In the genomic region with DNA sequence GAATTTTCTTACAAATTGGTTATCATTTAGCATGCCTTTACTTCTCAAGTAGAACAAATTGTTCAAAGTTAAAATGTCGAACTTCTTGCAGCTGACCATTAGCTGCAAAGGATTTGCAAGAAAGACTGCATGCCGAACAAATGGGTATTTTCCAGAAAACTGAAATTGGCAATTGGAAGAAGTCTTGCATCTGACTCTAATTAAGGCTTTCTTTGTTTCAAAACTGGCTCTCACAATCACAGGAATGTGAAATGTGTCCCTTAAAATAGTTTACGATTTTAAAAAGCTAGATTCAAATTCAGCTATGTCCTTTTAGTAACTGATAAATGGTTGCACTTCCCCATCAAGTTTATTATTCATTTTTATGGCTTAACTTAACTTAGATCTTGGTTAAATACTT, we compare ENCODE assay signal across 20 cellular contexts.
DNase-seq lines count a peak whose midpoint lies in the region; ATAC-seq and TF ChIP-seq lines count a peak whose summit lies in the region.
"Had no signal": no experiment of that assay in that cellular context is flagged by ENCODE, and none has a peak within 500 bp of the region (broad histone marks: within the 10 kb centered on the region; RNA-seq: fewer than 3 reads in every experiment).

No MANE protein-coding gene starts in this region.

- H3K4me3 ChIP-seq in breast epithelium (no peak overlapping the region), adipocyte (ENCODE audit: low read length) (peak overlapping the region; percentile 38), A673 (ENCODE audit: low read depth, low read length, poor library complexity, severe bottlenecking) (no peak overlapping the region)
- H3K4me3 ChIP-seq: HAP-1, MG63 had no signal

- CTCF ChIA-PET in MCF 10A (lab: Yijun Ruan, JAX) = no interaction called here
- CTCF ChIA-PET in A673 (lab: Charles Lee) = no interaction called here

- H3K4me3 Mint-ChIP-seq in MCF 10A (ENCODE audit: unreplicated experiment) = no peak overlapping the region
- H3K4me3 Mint-ChIP-seq: CD8-positive, alpha-beta memory T cell had no signal

- POLR2A ChIA-PET in MCF 10A (lab: Yijun Ruan, JAX) = interaction anchor here (0.9 to 1.5 kb wide), 2 partner anchors 8 to 180 kb away, joined by 3 read pairs; no protein-coding TSS in a partner anchor
- POLR2A ChIA-PET in A673 (lab: Charles Lee; ENCODE audit: low non-redundant PET) = no interaction called here

- ATAC-seq in GM21529 (IDR thresholded peaks at IDR 0.05; ENCODE audit: unreplicated experiment) (no peak), HG03039 (IDR thresholded peaks at IDR 0.05; ENCODE audit: unreplicated experiment) (no peak)

- peaks cover 5% of the 10 kb centered on the region for H3K4me1 Mint-ChIP-seq in MCF 10A (ENCODE audit: insufficient read depth, unreplicated experiment)
- H3K4me1 Mint-ChIP-seq: CD8-positive, alpha-beta memory T cell had no signal

- H3K27me3 ChIP-seq in breast epithelium = no peaks in the 10 kb centered on the region
- H3K27me3 ChIP-seq in adipocyte (replicated peaks; ENCODE audit: control insufficient read depth, insufficient read depth, low read length) = no peaks in the 10 kb centered on the region
- H3K27me3 ChIP-seq in A673 (replicated peaks; ENCODE audit: insufficient read depth, low read depth, low read length, poor library complexity) = peaks cover 8% of the 10 kb centered on the region
- H3K27me3 ChIP-seq: MG63 had no signal

- TF ChIP-seq POLR2A in breast epithelium (IDR thresholded peaks at IDR 0.05) = no peak

- H3K9ac ChIP-seq in adipocyte (ENCODE audit: low read length) = peak overlapping the region; percentile 47

- H3K4me1 ChIP-seq in breast epithelium (no peaks in the 10 kb centered on the region), adipocyte (ENCODE audit: control insufficient read depth, insufficient read depth, low read length) (peaks cover 12% of the 10 kb centered on the region), A673 (ENCODE audit: insufficient read depth, low read length, poor library complexity, severe bottlenecking) (no peaks in the 10 kb centered on the region)
- H3K4me1 ChIP-seq: HAP-1 had no signal

- H3K36me3 ChIP-seq in breast epithelium (no peaks in the 10 kb centered on the region), adipocyte (ENCODE audit: control insufficient read depth, insufficient read depth, low read length, severe bottlenecking) (no peaks in the 10 kb centered on the region), A673 (ENCODE audit: insufficient read depth, low read length, poor library complexity, severe bottlenecking) (no peaks in the 10 kb centered on the region)
- H3K36me3 ChIP-seq: HAP-1, MG63 had no signal

- intact Hi-C loops in breast epithelium (cut with DNase I; ENCODE audit: low total_unique reads) = no loop called here
- intact Hi-C loops in MCF 10A (cut with micrococcal nuclease) = no loop called here
- intact Hi-C loops in A673 (cut with micrococcal nuclease; ENCODE audit: unreplicated experiment) = no loop called here

- no peaks in the 10 kb centered on the region for H3K9me3 ChIP-seq in breast epithelium
- H3K9me3 ChIP-seq in adipocyte (ENCODE audit: control insufficient read depth, low read length) = no peaks in the 10 kb centered on the region
- no peaks in the 10 kb centered on the region for H3K9me3 ChIP-seq in A673 (ENCODE audit: low read depth, low read length, poor library complexity, severe bottlenecking)
- H3K9me3 ChIP-seq: HAP-1, MG63 had no signal

- TF ChIP-seq CTCF in breast epithelium (IDR thresholded peaks at IDR 0.05) (no peak), MCF 10A (IDR thresholded peaks at IDR 0.05; ENCODE audit: unreplicated experiment) (no peak), A673 (conservative IDR thresholded peaks at IDR 0.05; ENCODE audit: low read depth, low read length) (no peak)

- no peaks in the 10 kb centered on the region for H3K9me3 Mint-ChIP-seq in MCF 10A (ENCODE audit: unreplicated experiment)
- H3K9me3 Mint-ChIP-seq: CD8-positive, alpha-beta memory T cell had no signal

- no peak overlapping the region for H3K27ac Mint-ChIP-seq in MCF 10A (ENCODE audit: low read depth, unreplicated experiment)
- H3K27ac Mint-ChIP-seq: CD8-positive, alpha-beta memory T cell had no signal

- DNase-seq in breast epithelium (ENCODE audit: low spot score in 2 of 2) (no peak), MCF 10A (ENCODE audit: unreplicated experiment) (no peak), adipocyte (ENCODE audit: low read depth) (peak; percentile 81), fibroblast of peridontal ligament (ENCODE audit: extremely low read depth) (peak; percentile 64), A673 (ENCODE audit: low spot score) (no peak), NCI-H187 treated with DMSO at 0.1 percent for 48 hours (lab: John Stamatoyannopoulos, UW) (no peak)
- DNase-seq: C1 segment of cervical spinal cord; CD8-positive, alpha-beta memory T cell; DMS53; IMR-90; MG63; NCI-H1092; NCI-H1436 treated with DMSO at 0.1 percent for 48 hours; NCI-H2029 treated with DMSO at 0.1 percent for 48 hours; OCI-M1; Right ventricle myocardium superior had no signal

- BruUV-seq in MCF 10A (replicated peaks; lab: Mats Ljungman, UMichigan) (no TSS peak), A673 (replicated peaks; lab: Mats Ljungman, UMichigan) (no TSS peak)

- peaks cover 6% of the 10 kb centered on the region for H3K36me3 Mint-ChIP-seq in MCF 10A (ENCODE audit: insufficient read depth, unreplicated experiment)
- H3K36me3 Mint-ChIP-seq: CD8-positive, alpha-beta memory T cell had no signal

- H3K27ac ChIP-seq in breast epithelium (peak overlapping the region; percentile 59 to 66), A673 (ENCODE audit: low read depth, low read length, poor library complexity, severe bottlenecking) (no peak overlapping the region)
- H3K27ac ChIP-seq: 22Rv1 had no signal

- H3K27me3 Mint-ChIP-seq in MCF 10A (ENCODE audit: insufficient read depth, unreplicated experiment) = no peaks in the 10 kb centered on the region
- H3K27me3 Mint-ChIP-seq: CD8-positive, alpha-beta memory T cell had no signal

Comparison
In these comparisons a context has a peak if more than half of its experiments do, and no peak if none do; other contexts are left out.
1. DNase-seq: peak in adipocyte (single experiment) and fibroblast of peridontal ligament (single experiment); none in breast epithelium (0 of 2), MCF 10A (single experiment), A673 (single experiment) and NCI-H187 treated with DMSO at 0.1 percent for 48 hours (single experiment).